Comparison of ENCODE assay signal across 10 cellular contexts in the genomic region with DNA sequence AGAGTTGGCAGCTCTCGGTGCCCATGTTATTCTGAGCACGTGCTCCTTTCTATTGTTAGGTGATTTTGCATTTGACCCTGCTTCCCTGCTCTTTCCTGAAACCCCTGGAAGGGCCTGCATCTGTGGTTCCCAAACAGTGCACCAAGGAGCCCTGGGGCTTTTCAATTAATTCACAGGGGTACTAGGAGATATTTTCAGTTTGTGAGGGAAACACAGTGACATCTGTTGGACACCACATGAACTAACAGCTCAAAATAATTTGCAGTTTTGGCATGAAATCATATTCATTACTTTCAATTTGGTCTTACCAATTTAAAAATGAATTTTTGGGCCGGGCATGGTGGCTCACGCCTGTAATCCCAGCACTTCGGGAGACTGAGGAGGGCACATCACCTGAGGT.
DNase-seq lines count a peak whose midpoint lies in the region; ATAC-seq, FAIRE-seq and TF ChIP-seq lines count a peak whose summit lies in the region.
"Had no signal": no experiment of that assay in that cellular context is flagged by ENCODE, and none has a peak within 500 bp of the region (broad histone marks: within the 10 kb centered on the region; RNA-seq: fewer than 3 reads in every experiment).

No MANE protein-coding gene starts in this region.

- intact Hi-C loops in HCT116 (cut with micrococcal nuclease): loop anchor here (1.0 to 5.0 kb wide), 5 partner anchors 72 to 487 kb away; a partner anchor contains a TSS

- no peak for FAIRE-seq in keratinocyte (lab: Jason Lieb, UNC)

- TF ChIP-seq POLR2A in HCT116 (IDR thresholded peaks at IDR 0.05; ENCODE audit: borderline replicate concordance, extremely low read depth, insufficient read depth, insufficient read length): no peak

- peak; percentile 55 for TF ChIP-seq CTCF in AG09319 (IDR thresholded peaks at IDR 0.05; ENCODE audit: low read depth, low read length)
- TF ChIP-seq CTCF in HCT116 (IDR thresholded peaks at IDR 0.05 in 2 of 3, conservative IDR thresholded peaks at IDR 0.05 in 1 of 3; ENCODE audit: borderline replicate concordance in 1 of 3, insufficient read depth in 1 of 3, low read depth in 2 of 3, low read length in 2 of 3): peak; percentile 40 to 62 (median 45); a peak in 4 of 6 replicates
- 0 out of 2 replicates have a peak, but pooled peaks have one; percentile 21 for TF ChIP-seq CTCF in WI38 (IDR thresholded peaks at IDR 0.05; ENCODE audit: low read depth, low read length)
- TF ChIP-seq CTCF in keratinocyte (optimal IDR thresholded peaks at IDR 0.05 in 1 of 3, IDR thresholded peaks at IDR 0.05 in 1 of 3, conservative IDR thresholded peaks at IDR 0.05 in 1 of 3; ENCODE audit: extremely low read depth in 1 of 3, insufficient read depth in 2 of 3, low read length in 3 of 3): peak in 2 of 3 experiments; percentile 40 to 46

- H3K36me3 ChIP-seq in HCT116 (ENCODE audit: control insufficient read depth in 1 of 2, insufficient read depth in 2 of 2, low read length in 2 of 2): no peaks in the 10 kb centered on the region
- H3K36me3 ChIP-seq in keratinocyte (ENCODE audit: control insufficient read depth in 2 of 2, extremely low read depth in 1 of 2, insufficient read depth in 2 of 2, low read length in 2 of 2): peaks cover 0 to 2% of the 10 kb centered on the region in 2 experiments

- H3K9me1 ChIP-seq in keratinocyte (ENCODE audit: control insufficient read depth, extremely low read depth, insufficient read depth, low read length): no peaks in the 10 kb centered on the region

- H4K20me1 ChIP-seq in HCT116 (ENCODE audit: insufficient read depth) (no peaks in the 10 kb centered on the region), keratinocyte (ENCODE audit: control insufficient read depth, extremely low read depth, insufficient read depth, low read length) (no peaks in the 10 kb centered on the region)

- H3K27ac ChIP-seq in HCT116 (ENCODE audit: low read depth, low read length): no peak overlapping the region
- H3K27ac ChIP-seq in keratinocyte (ENCODE audit: control insufficient read depth, insufficient read depth, low read length): no peak overlapping the region
- H3K27ac ChIP-seq: parathyroid adenoma had no signal

- dilution Hi-C loops in keratinocyte (cut with MboI; ENCODE audit: extremely low pct_ligation_motif_present, low sequenced_read_pairs): no loop called here

- peak; percentile 57; the same call in 1 of the 2 replicates for TF ChIP-seq RAD21 in HCT116 (IDR thresholded peaks at IDR 0.05; ENCODE audit: low read depth)

- H3K4me1 ChIP-seq in HCT116 (ENCODE audit: control insufficient read depth in 1 of 2, insufficient read depth in 2 of 2, low read length in 2 of 2) (peaks cover 0 to 3% of the 10 kb centered on the region in 2 experiments; a peak in 1 of 4 replicates), keratinocyte (ENCODE audit: control insufficient read depth, extremely low read depth, insufficient read depth, low read length) (peaks cover 15% of the 10 kb centered on the region)
- H3K4me1 ChIP-seq: parathyroid adenoma had no signal

- H3K4me2 ChIP-seq in HCT116 (ENCODE audit: low read length): no peak overlapping the region
- H3K4me2 ChIP-seq in keratinocyte (ENCODE audit: control insufficient read depth, extremely low read depth, insufficient read depth, low read depth, low read length): no peak overlapping the region

- H3K79me2 ChIP-seq in HCT116 (ENCODE audit: insufficient read depth, low read length) (no peaks in the 10 kb centered on the region), keratinocyte (ENCODE audit: control insufficient read depth, insufficient read depth, low read length) (no peaks in the 10 kb centered on the region)
- H3K79me2 ChIP-seq: parathyroid adenoma had no signal

- H2AFZ ChIP-seq in HCT116 (ENCODE audit: low read depth, low read length, poor library complexity, severe bottlenecking) (no peak overlapping the region), keratinocyte (ENCODE audit: control insufficient read depth, low read length) (no peak overlapping the region)
- H2AFZ ChIP-seq: parathyroid adenoma had no signal

- BruUV-seq in HCT116 (replicated peaks; lab: Mats Ljungman, UMichigan): no TSS peak

- RAD21 ChIA-PET in HCT116 (lab: Charles Lee; ENCODE audit: low non-redundant PET in 1 of 2, low total read pairs in 2 of 2, uncharacterized antibody in 2 of 2, unreplicated experiment in 2 of 2): interaction anchor here (0.9 to 1.0 kb wide), 2 partner anchors 73 to 115 kb away, joined by 3 to 6 read pairs; no protein-coding TSS in a partner anchor

- no peak overlapping the region for H3K4me3 ChIP-seq in HCT116 (replicated peaks in 1 of 2; ENCODE audit: low read depth in 1 of 2, low read length in 2 of 2)
- H3K4me3 ChIP-seq in WI38 (ENCODE audit: low read depth, low read length): no peak overlapping the region
- no peak overlapping the region for H3K4me3 ChIP-seq in keratinocyte (ENCODE audit: control insufficient read depth in 2 of 3, extremely low read depth in 1 of 3, insufficient read depth in 2 of 3, low read depth in 1 of 3, low read length in 3 of 3)

- POLR2A ChIA-PET in HCT116 (lab: Charles Lee): no interaction called here

- H3K9ac ChIP-seq in HCT116 (ENCODE audit: low read length) (no peak overlapping the region), keratinocyte (ENCODE audit: control insufficient read depth, extremely low read depth, insufficient read depth, low read length) (no peak overlapping the region)
- H3K9ac ChIP-seq: parathyroid adenoma had no signal

- H3K27me3 ChIP-seq in HCT116 (ENCODE audit: insufficient read depth, low read length) (no peaks in the 10 kb centered on the region), keratinocyte (ENCODE audit: control insufficient read depth, extremely low read depth, insufficient read depth, low read length) (no peaks in the 10 kb centered on the region)

- CTCF ChIA-PET in HCT116 (lab: Charles Lee): interaction anchor here (0.6 to 1.6 kb wide), 16 partner anchors 8 to 487 kb away, joined by 3 to 16 read pairs (median 3); a partner anchor contains a TSS

- ATAC-seq in HCT116 (peak; percentile 70), GM18520 (IDR thresholded peaks at IDR 0.05; ENCODE audit: unreplicated experiment) (no peak), GM21381 (IDR thresholded peaks at IDR 0.05; ENCODE audit: unreplicated experiment) (no peak), GM21529 (IDR thresholded peaks at IDR 0.05; ENCODE audit: unreplicated experiment) (no peak)

- no peaks in the 10 kb centered on the region for H3K9me2 ChIP-seq in HCT116 (ENCODE audit: insufficient read depth)

- in situ Hi-C loops in KBM-7 (cut with MboI; ENCODE audit: low pct_unique_long_range_greater_than_20kb, low sequenced_read_pairs): no loop called here

- H3K9me3 ChIP-seq in HCT116 (ENCODE audit: control insufficient read depth in 1 of 2, insufficient read depth in 1 of 2, low read depth in 1 of 2, low read length in 2 of 2) (no peaks in the 10 kb centered on the region), keratinocyte (ENCODE audit: control insufficient read depth, low read depth, low read length) (no peaks in the 10 kb centered on the region)

- DNase-seq in AG09319 (ENCODE audit: extremely low read depth, low read depth) (peak; percentile 3), HCT116 (ENCODE audit: low read depth, low spot score) (no peak), keratinocyte (ENCODE audit: low read depth, low spot score) (no peak), KBM-7 (no peak)
- DNase-seq: activated naive CD4-positive, alpha-beta T cell treated with anti-CD3 and anti-CD28 coated beads, Interleukin-2, amount 50 U/mL, for 16 hours had no signal

TF ChIP-seq in HCT116, 20 proteins besides CTCF, POLR2A, EP300 and RAD21:
- TF ChIP-seq, protein P1, sequence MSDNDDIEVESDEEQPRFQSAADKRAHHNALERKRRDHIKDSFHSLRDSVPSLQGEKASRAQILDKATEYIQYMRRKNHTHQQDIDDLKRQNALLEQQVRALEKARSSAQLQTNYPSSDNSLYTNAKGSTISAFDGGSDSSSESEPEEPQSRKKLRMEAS (IDR thresholded peaks at IDR 0.05): no peak
- TF ChIP-seq TCF7L2 (IDR thresholded peaks at IDR 0.05; ENCODE audit: borderline replicate concordance, extremely low read depth, insufficient read depth, insufficient read length): no peak
- TF ChIP-seq CBX3 (IDR thresholded peaks at IDR 0.05; ENCODE audit: low read depth): no peak
- TF ChIP-seq, protein P2, sequence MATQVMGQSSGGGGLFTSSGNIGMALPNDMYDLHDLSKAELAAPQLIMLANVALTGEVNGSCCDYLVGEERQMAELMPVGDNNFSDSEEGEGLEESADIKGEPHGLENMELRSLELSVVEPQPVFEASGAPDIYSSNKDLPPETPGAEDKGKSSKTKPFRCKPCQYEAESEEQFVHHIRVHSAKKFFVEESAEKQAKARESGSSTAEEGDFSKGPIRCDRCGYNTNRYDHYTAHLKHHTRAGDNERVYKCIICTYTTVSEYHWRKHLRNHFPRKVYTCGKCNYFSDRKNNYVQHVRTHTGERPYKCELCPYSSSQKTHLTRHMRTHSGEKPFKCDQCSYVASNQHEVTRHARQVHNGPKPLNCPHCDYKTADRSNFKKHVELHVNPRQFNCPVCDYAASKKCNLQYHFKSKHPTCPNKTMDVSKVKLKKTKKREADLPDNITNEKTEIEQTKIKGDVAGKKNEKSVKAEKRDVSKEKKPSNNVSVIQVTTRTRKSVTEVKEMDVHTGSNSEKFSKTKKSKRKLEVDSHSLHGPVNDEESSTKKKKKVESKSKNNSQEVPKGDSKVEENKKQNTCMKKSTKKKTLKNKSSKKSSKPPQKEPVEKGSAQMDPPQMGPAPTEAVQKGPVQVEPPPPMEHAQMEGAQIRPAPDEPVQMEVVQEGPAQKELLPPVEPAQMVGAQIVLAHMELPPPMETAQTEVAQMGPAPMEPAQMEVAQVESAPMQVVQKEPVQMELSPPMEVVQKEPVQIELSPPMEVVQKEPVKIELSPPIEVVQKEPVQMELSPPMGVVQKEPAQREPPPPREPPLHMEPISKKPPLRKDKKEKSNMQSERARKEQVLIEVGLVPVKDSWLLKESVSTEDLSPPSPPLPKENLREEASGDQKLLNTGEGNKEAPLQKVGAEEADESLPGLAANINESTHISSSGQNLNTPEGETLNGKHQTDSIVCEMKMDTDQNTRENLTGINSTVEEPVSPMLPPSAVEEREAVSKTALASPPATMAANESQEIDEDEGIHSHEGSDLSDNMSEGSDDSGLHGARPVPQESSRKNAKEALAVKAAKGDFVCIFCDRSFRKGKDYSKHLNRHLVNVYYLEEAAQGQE (IDR thresholded peaks at IDR 0.05; ENCODE audit: low read depth): no peak
